ENCODE assay signal across 1 cellular context in genomic region chr9:26746357-26747072, GRCh38.
A peak's percentile ranks its signal among the peaks of the same experiment; 100 is the strongest.
TF ChIP-seq lines count a peak whose summit lies in the region.

No MANE protein-coding gene starts in this region.

TF ChIP-seq in H1, 55 proteins besides CTCF, POLR2A, EP300 and RAD21:
- TF ChIP-seq JUN (IDR thresholded peaks at IDR 0.05; ENCODE audit: low read depth, low read length) = peak; percentile 60; the same call in 1 of the 2 replicates
- TF ChIP-seq ATF2 (IDR thresholded peaks at IDR 0.05; ENCODE audit: low read length) = 0 out of 2 replicates have a peak, but pooled peaks have one; percentile 19
- TF ChIP-seq BACH1 (IDR thresholded peaks at IDR 0.05; ENCODE audit: low read length) = peak; percentile 94
- no peak for TF ChIP-seq SP4 (IDR thresholded peaks at IDR 0.05; ENCODE audit: low read length)
- peak; percentile 93 for TF ChIP-seq MAFK (IDR thresholded peaks at IDR 0.05; ENCODE audit: low read depth, low read length)
- peak; percentile 49; the same call in 1 of the 2 replicates for TF ChIP-seq CHD2 (IDR thresholded peaks at IDR 0.05; ENCODE audit: low read length)
- peak; percentile 94 for TF ChIP-seq JUND (IDR thresholded peaks at IDR 0.05; ENCODE audit: low read length)
- TF ChIP-seq HDAC2 (IDR thresholded peaks at IDR 0.05; ENCODE audit: borderline replicate concordance in 1 of 2, low read depth in 2 of 2, low read length in 2 of 2) = peak in 1 of 2 experiments; percentile 30; a peak in 1 of 4 replicates
- TF ChIP-seq TEAD4 (IDR thresholded peaks at IDR 0.05; ENCODE audit: low read depth, low read length) = peak; percentile 76
- TF ChIP-seq MAX (IDR thresholded peaks at IDR 0.05) = 0 out of 2 replicates have a peak, but pooled peaks have one; percentile 13
- TF ChIP-seq ASH2L (IDR thresholded peaks at IDR 0.05; ENCODE audit: low read length) = no peak
